1 cellular context compared by ENCODE assay signal in the genomic region with DNA sequence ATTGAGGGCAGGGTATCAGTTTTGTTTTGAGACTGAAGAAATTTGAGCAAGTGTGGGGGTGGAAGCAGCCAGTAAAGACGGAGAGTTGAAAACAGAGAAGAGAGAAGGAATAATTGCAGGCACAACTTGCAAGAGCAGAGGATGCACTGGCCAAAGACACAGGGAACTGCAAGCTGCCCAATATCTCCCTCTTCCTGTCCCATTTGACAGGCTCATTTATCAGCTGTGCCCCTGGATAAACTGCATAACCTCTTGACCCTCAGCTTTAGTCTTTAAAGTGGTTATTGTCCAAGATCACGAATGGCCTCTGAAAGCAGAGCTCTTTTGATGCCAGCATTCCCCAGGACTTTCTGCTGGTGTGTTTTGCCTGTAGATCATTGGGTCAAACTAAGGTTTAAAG.
TF ChIP-seq lines count a peak whose summit lies in the region.

No MANE protein-coding gene starts in this region.

TF ChIP-seq in K562, 482 proteins besides CTCF, POLR2A, EP300 and RAD21:
- no peak for TF ChIP-seq FOXM1 (IDR thresholded peaks at IDR 0.05; ENCODE audit: low read depth)
- TF ChIP-seq FOXM1 (CRISPR knock-in tag; IDR thresholded peaks at IDR 0.05; ENCODE audit: low read depth), result no peak
- TF ChIP-seq, protein P1, sequence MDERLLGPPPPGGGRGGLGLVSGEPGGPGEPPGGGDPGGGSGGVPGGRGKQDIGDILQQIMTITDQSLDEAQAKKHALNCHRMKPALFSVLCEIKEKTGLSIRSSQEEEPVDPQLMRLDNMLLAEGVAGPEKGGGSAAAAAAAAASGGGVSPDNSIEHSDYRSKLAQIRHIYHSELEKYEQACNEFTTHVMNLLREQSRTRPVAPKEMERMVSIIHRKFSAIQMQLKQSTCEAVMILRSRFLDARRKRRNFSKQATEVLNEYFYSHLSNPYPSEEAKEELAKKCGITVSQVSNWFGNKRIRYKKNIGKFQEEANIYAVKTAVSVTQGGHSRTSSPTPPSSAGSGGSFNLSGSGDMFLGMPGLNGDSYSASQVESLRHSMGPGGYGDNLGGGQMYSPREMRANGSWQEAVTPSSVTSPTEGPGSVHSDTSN (CRISPR knock-in tag; IDR thresholded peaks at IDR 0.05; ENCODE audit: low read depth), result no peak
- TF ChIP-seq, protein P1 (tag; conservative IDR thresholded peaks at IDR 0.05; ENCODE audit: low read depth), result peak; percentile 77
- TF ChIP-seq TGIF2 (CRISPR knock-in tag; IDR thresholded peaks at IDR 0.05), result no peak
- no peak for TF ChIP-seq CXXC5 (CRISPR knock-in tag; IDR thresholded peaks at IDR 0.05)
- TF ChIP-seq YBX1 (IDR thresholded peaks at IDR 0.05), result no peak
- peak; percentile 72 for TF ChIP-seq MEIS2 (IDR thresholded peaks at IDR 0.05; ENCODE audit: partially characterized antibody)
- no peak for TF ChIP-seq SAFB2 (IDR thresholded peaks at IDR 0.05; ENCODE audit: borderline replicate concordance, low read depth, low read length, severe bottlenecking)
- TF ChIP-seq KLF10 (CRISPR knock-in tag; IDR thresholded peaks at IDR 0.05), result no peak
- no peak for TF ChIP-seq NUFIP1 (IDR thresholded peaks at IDR 0.05; ENCODE audit: partially characterized antibody)
- no peak for TF ChIP-seq TAF15 (IDR thresholded peaks at IDR 0.05; ENCODE audit: low read depth, low read length)
- TF ChIP-seq NCOR1 (IDR thresholded peaks at IDR 0.05), result no peak
